Comparison of ENCODE assay signal across 8 cellular contexts in the genomic region with DNA sequence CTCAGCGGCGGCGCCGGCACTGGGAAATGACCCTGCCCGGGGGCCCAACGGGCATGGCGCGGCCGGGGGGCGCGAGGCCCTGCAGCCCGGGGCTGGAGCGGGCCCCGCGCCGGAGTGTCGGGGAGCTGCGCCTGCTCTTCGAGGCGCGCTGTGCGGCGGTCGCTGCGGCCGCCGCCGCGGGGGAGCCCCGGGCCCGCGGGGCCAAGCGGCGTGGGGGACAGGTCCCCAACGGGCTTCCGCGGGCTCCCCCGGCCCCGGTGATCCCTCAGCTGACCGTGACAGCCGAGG. TPM values are rescaled to one million over a fixed set of nuclear protein-coding genes. Genes with fewer than 3 reads are reported as not detected.
DNase-seq lines count a peak whose midpoint lies in the region; ATAC-seq and TF ChIP-seq lines count a peak whose summit lies in the region.

No MANE protein-coding gene starts in this region.

- H3K4me1 ChIP-seq in osteoblast (ENCODE audit: insufficient read depth, low read length) = peaks cover 20% of the 10 kb centered on the region

- no peaks in the 10 kb centered on the region for H3K79me2 ChIP-seq in osteoblast (ENCODE audit: insufficient read depth, low read length)

- ATAC-seq in HG03108 (IDR thresholded peaks at IDR 0.05; ENCODE audit: unreplicated experiment) = peak; percentile 24

- no peak overlapping the region for H3K27ac ChIP-seq in osteoblast (ENCODE audit: low read depth, low read length)
- H3K27ac ChIP-seq in substantia nigra (ENCODE audit: low read depth, low read length, poor library complexity, severe bottlenecking) = no peak overlapping the region

- no peaks in the 10 kb centered on the region for H3K36me3 ChIP-seq in osteoblast (ENCODE audit: insufficient read depth, low read length)

- H3K4me2 ChIP-seq in osteoblast (ENCODE audit: insufficient read depth, low read length) = peak overlapping the region; percentile 90

- no peak overlapping the region for H2AFZ ChIP-seq in osteoblast (ENCODE audit: low read length)

- H3K27me3 ChIP-seq in osteoblast (ENCODE audit: insufficient read depth, low read length) = peaks cover 40% of the 10 kb centered on the region

- DNase-seq in GM12864 (ENCODE audit: low read depth) (no peak), choroid plexus epithelial cell (ENCODE audit: low read depth) (no peak), osteoblast (ENCODE audit: insufficient read length, low spot score, missing footprints) (no peak), NCI-H2107 treated with DMSO at 0.1 percent for 48 hours (lab: John Stamatoyannopoulos, UW; ENCODE audit: unreplicated experiment) (no peak), substantia nigra (lab: John Stamatoyannopoulos, UW) (no peak), DMS114 treated with DMSO at 0.1 percent for 48 hours (lab: John Stamatoyannopoulos, UW; ENCODE audit: unreplicated experiment) (no peak), activated T-cell treated with anti-CD3 and anti-CD28 coated beads for 4 hours (no peak)

- no peak for TF ChIP-seq CTCF in GM12864 (IDR thresholded peaks at IDR 0.05; ENCODE audit: low read depth, low read length, missing control alignments)
- TF ChIP-seq CTCF in choroid plexus epithelial cell (conservative IDR thresholded peaks at IDR 0.05; ENCODE audit: low read depth, low read length) = no peak
- TF ChIP-seq CTCF in osteoblast (IDR thresholded peaks at IDR 0.05; ENCODE audit: extremely low read depth, low read depth, low read length) = no peak

- peak overlapping the region; percentile 56 for H3K4me3 ChIP-seq in GM12864 (ENCODE audit: low read depth, low read length)
- H3K4me3 ChIP-seq in choroid plexus epithelial cell (ENCODE audit: low read depth, low read length) = peak overlapping the region; percentile 61
- peak overlapping the region; percentile 69 for H3K4me3 ChIP-seq in osteoblast (ENCODE audit: insufficient read depth, low read length)

- H4K20me1 ChIP-seq in osteoblast (ENCODE audit: insufficient read depth, low read length) = no peaks in the 10 kb centered on the region

- no peaks in the 10 kb centered on the region for H3K9me3 ChIP-seq in osteoblast (ENCODE audit: low read depth, low read length)

RNA-seq across cellular contexts. Expression of a gene that starts 0.2 kb away (rescaled TPM):
- 0.29 and 0.36 TPM in 2 replicates for total RNA-seq in osteoblast

RNA-seq across cellular contexts. Expression of a gene that starts 19.8 kb away (rescaled TPM):
- not detected in 2 replicates for total RNA-seq in osteoblast

RNA-seq across cellular contexts. Expression of a gene that starts 50.2 kb away (rescaled TPM):
- total RNA-seq in osteoblast = 11.9 and 13.8 TPM in 2 replicates
